ENCODE assay signal across 10 cellular contexts in the genomic region with DNA sequence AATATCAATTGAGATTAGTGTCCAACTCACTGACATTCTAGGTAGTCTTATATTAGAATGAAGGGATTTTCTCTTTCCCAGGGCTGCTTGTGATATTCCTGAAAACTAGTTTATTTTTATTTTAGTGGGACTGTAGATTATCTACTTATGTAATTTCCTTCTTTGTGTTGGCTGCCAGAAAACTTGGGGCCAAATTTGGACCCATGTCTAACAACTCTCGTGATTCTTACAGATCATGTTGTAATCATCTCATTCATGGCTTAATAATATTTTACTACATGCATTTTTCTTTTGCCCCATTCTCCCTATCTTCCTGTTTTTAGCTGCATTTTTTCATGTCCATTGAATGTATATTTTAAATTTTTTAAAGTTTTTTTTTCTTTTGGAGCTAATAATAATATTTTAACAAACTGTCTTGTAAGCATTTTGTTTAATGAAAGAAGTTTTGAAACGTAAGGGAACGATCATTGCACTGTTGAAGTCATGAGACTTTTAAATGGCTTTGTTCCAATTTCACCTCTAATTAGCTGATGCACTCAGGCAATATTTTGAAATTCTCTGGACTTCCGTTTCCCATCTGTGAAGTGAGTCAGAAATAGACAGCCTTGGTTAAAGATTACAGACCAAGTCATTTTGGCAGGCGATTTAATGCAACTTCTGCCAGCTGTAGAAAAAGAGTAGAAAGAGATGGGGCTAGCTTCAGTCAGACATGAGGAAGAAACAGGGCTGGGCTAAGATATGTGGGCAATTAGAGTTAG. TPM values are rescaled to one million over a fixed set of nuclear protein-coding genes. Genes with fewer than 3 reads are reported as not detected.
DNase-seq lines count a peak whose midpoint lies in the region; ATAC-seq, FAIRE-seq and TF ChIP-seq lines count a peak whose summit lies in the region.
"Had no signal": no experiment of that assay in that cellular context is flagged by ENCODE, and none has a peak within 500 bp of the region (broad histone marks: within the 10 kb centered on the region; RNA-seq: fewer than 3 reads in every experiment).

No MANE protein-coding gene starts in this region.

- ATAC-seq in GM19043 (IDR thresholded peaks at IDR 0.05; ENCODE audit: low read depth, unreplicated experiment) (peak; percentile 97), HG03342 (IDR thresholded peaks at IDR 0.05; ENCODE audit: unreplicated experiment) (peak; percentile 97), pancreas (peak; percentile 64 to 91 (median 88)), WTC11 (no peak)
- no peak for ATAC-seq in activated CD8-positive, alpha-beta T cell treated with anti-CD3 and anti-CD28 coated beads for 36 hours

- no peak for TF ChIP-seq CTCF in astrocyte (IDR thresholded peaks at IDR 0.05; ENCODE audit: insufficient read depth, low read depth, low read length)
- TF ChIP-seq CTCF in pancreas (IDR thresholded peaks at IDR 0.05), result no peak
- no peak for TF ChIP-seq CTCF in WTC11 (IDR thresholded peaks at IDR 0.05)
- no peak for TF ChIP-seq CTCF in activated CD8-positive, alpha-beta T cell treated with anti-CD3 and anti-CD28 coated beads for 36 hours (IDR thresholded peaks at IDR 0.05)
- TF ChIP-seq CTCF in tibial nerve (IDR thresholded peaks at IDR 0.05), result no peak

- no peak overlapping the region for H3K9ac ChIP-seq in astrocyte (ENCODE audit: low read length)
- H3K9ac ChIP-seq: KMS-11 had no signal

- H3K27ac ChIP-seq in astrocyte (ENCODE audit: low read depth, low read length) (no peak overlapping the region), pancreas (peak overlapping the region in 2 of 4 donors; percentile 30 to 51), tibial nerve (no peak overlapping the region)
- H3K27ac ChIP-seq: cardiac muscle cell, KMS-11 had no signal

- FAIRE-seq in astrocyte (lab: Jason Lieb, UNC) (peak; percentile 17), pancreas (lab: Jason Lieb, UNC) (no peak)

- H3K4me1 ChIP-seq in astrocyte (ENCODE audit: insufficient read depth, low read length) (no peaks in the 10 kb centered on the region), pancreas (peaks cover 0 to 8% (median 6%) of the 10 kb centered on the region in 3 donors), tibial nerve (no peaks in the 10 kb centered on the region)

- H3K4me3 Mint-ChIP-seq in astrocyte (ENCODE audit: unreplicated experiment) (no peak overlapping the region), WTC11 (no peak overlapping the region)
- no peak overlapping the region for H3K4me3 Mint-ChIP-seq in activated CD8-positive, alpha-beta T cell treated with anti-CD3 and anti-CD28 coated beads for 36 hours

- CTCF ChIA-PET in WTC11 (lab: Charles Lee), result no interaction called here
- CTCF ChIA-PET in activated CD8-positive, alpha-beta T cell treated with anti-CD3 and anti-CD28 coated beads for 36 hours (lab: Charles Lee), result no interaction called here

- no peaks in the 10 kb centered on the region for H3K4me1 Mint-ChIP-seq in astrocyte (ENCODE audit: low read depth, unreplicated experiment)
- peaks cover 12% of the 10 kb centered on the region for H3K4me1 Mint-ChIP-seq in WTC11
- H3K4me1 Mint-ChIP-seq in activated CD8-positive, alpha-beta T cell treated with anti-CD3 and anti-CD28 coated beads for 36 hours (ENCODE audit: low read depth), result no peaks in the 10 kb centered on the region

- POLR2A ChIA-PET in WTC11 (lab: Charles Lee), result no interaction called here
- POLR2A ChIA-PET in activated CD8-positive, alpha-beta T cell treated with anti-CD3 and anti-CD28 coated beads for 36 hours (lab: Charles Lee), result no interaction called here

- WGBS in pancreas, 2 donors, result 10 to 17% methylated on average over 5 of the region's 5 CpGs
- WGBS in tibial nerve, 2 donors, result 38% methylated on average over 5 of the region's 5 CpGs

- no peak overlapping the region for H3K4me2 ChIP-seq in astrocyte (ENCODE audit: low read length)
- H3K4me2 ChIP-seq: KMS-11 had no signal

- no peaks in the 10 kb centered on the region for H4K20me1 ChIP-seq in astrocyte (ENCODE audit: insufficient read depth, low read length)

- DNase-seq in astrocyte (ENCODE audit: low read depth) (peak; percentile 93), pancreas (peak in 2 of 6 donors; percentile 15 to 39), WTC11 (ENCODE audit: low spot score) (no peak), tibial nerve (ENCODE audit: low spot score in 2 of 2) (no peak), NCI-H1417 treated with DMSO at 0.1 percent for 48 hours (lab: John Stamatoyannopoulos, UW) (no peak)
- no peak for DNase-seq in activated CD8-positive, alpha-beta T cell treated with anti-CD3 and anti-CD28 coated beads for 36 hours

- peak in 1 of 2 donors; percentile 8 for TF ChIP-seq EP300 in tibial nerve (IDR thresholded peaks at IDR 0.05)

- H3K27me3 ChIP-seq in astrocyte (ENCODE audit: insufficient read depth, low read length) (no peaks in the 10 kb centered on the region), pancreas (no peaks in the 10 kb centered on the region), tibial nerve (no peaks in the 10 kb centered on the region)
- H3K27me3 ChIP-seq: cardiac muscle cell had no signal

- H2AFZ ChIP-seq in astrocyte (ENCODE audit: low read depth, low read length), result no peak overlapping the region

- no peaks in the 10 kb centered on the region for H3K36me3 ChIP-seq in astrocyte (ENCODE audit: insufficient read depth, low read length)
- H3K36me3 ChIP-seq in pancreas, result no peaks in the 10 kb centered on the region
- no peaks in the 10 kb centered on the region for H3K36me3 ChIP-seq in tibial nerve
- H3K36me3 ChIP-seq: cardiac muscle cell had no signal

- H3K4me3 ChIP-seq in astrocyte (ENCODE audit: insufficient read depth, low read depth, low read length) (no peak overlapping the region), pancreas (no peak overlapping the region), tibial nerve (no peak overlapping the region)
- H3K4me3 ChIP-seq: cardiac muscle cell had no signal

- H3K36me3 Mint-ChIP-seq in astrocyte (ENCODE audit: low read depth, unreplicated experiment) (peaks cover 7% of the 10 kb centered on the region), WTC11 (peaks cover 35% of the 10 kb centered on the region)
- no peaks in the 10 kb centered on the region for H3K36me3 Mint-ChIP-seq in activated CD8-positive, alpha-beta T cell treated with anti-CD3 and anti-CD28 coated beads for 36 hours (ENCODE audit: low read depth)

- intact Hi-C loops in pancreas (cut with DNase I), result no loop called here
- intact Hi-C loops in activated CD8-positive, alpha-beta T cell treated with anti-CD3 and anti-CD28 coated beads for 36 hours (cut with micrococcal nuclease), result no loop called here

- no peak overlapping the region for H3K27ac Mint-ChIP-seq in astrocyte (ENCODE audit: unreplicated experiment)
- H3K27ac Mint-ChIP-seq in WTC11, result no peak overlapping the region
- H3K27ac Mint-ChIP-seq in activated CD8-positive, alpha-beta T cell treated with anti-CD3 and anti-CD28 coated beads for 36 hours, result no peak overlapping the region

- TF ChIP-seq POLR2A in tibial nerve (IDR thresholded peaks at IDR 0.05), result no peak

- H3K27me3 Mint-ChIP-seq in astrocyte (ENCODE audit: low read depth, unreplicated experiment) (no peaks in the 10 kb centered on the region), WTC11 (ENCODE audit: low read depth) (no peaks in the 10 kb centered on the region; the same call in 1 of the 2 replicates)
- H3K27me3 Mint-ChIP-seq in activated CD8-positive, alpha-beta T cell treated with anti-CD3 and anti-CD28 coated beads for 36 hours, result peaks cover 22% of the 10 kb centered on the region

- H3K79me2 ChIP-seq in astrocyte (ENCODE audit: insufficient read depth, low read length), result no peaks in the 10 kb centered on the region

- H3K9me3 ChIP-seq in astrocyte (ENCODE audit: insufficient read depth, low read depth, low read length) (peaks cover 3% of the 10 kb centered on the region), pancreas (no peaks in the 10 kb centered on the region), tibial nerve (no peaks in the 10 kb centered on the region)

- peaks cover 16% of the 10 kb centered on the region for H3K9me3 Mint-ChIP-seq in astrocyte (ENCODE audit: unreplicated experiment)
- H3K9me3 Mint-ChIP-seq in WTC11, result peaks cover 53% of the 10 kb centered on the region
- H3K9me3 Mint-ChIP-seq in activated CD8-positive, alpha-beta T cell treated with anti-CD3 and anti-CD28 coated beads for 36 hours, result no peaks in the 10 kb centered on the region

TF ChIP-seq in WTC11, 78 proteins besides CTCF, POLR2A, EP300 and RAD21 (continues in another document):
- no peak for TF ChIP-seq NR1H2 (CRISPR knock-in tag; IDR thresholded peaks at IDR 0.05)
- TF ChIP-seq TEAD1 (CRISPR knock-in tag; IDR thresholded peaks at IDR 0.05), result no peak
- TF ChIP-seq ESRRA (CRISPR knock-in tag; IDR thresholded peaks at IDR 0.05; ENCODE audit: borderline replicate concordance), result no peak
- TF ChIP-seq, protein P1, sequence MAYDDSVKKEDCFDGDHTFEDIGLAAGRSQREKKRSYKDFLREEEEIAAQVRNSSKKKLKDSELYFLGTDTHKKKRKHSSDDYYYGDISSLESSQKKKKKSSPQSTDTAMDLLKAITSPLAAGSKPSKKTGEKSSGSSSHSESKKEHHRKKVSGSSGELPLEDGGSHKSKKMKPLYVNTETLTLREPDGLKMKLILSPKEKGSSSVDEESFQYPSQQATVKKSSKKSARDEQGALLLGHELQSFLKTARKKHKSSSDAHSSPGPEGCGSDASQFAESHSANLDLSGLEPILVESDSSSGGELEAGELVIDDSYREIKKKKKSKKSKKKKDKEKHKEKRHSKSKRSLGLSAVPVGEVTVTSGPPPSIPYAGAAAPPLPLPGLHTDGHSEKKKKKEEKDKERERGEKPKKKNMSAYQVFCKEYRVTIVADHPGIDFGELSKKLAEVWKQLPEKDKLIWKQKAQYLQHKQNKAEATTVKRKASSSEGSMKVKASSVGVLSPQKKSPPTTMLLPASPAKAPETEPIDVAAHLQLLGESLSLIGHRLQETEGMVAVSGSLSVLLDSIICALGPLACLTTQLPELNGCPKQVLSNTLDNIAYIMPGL (CRISPR knock-in tag; IDR thresholded peaks at IDR 0.05), result no peak
- TF ChIP-seq, protein P2, sequence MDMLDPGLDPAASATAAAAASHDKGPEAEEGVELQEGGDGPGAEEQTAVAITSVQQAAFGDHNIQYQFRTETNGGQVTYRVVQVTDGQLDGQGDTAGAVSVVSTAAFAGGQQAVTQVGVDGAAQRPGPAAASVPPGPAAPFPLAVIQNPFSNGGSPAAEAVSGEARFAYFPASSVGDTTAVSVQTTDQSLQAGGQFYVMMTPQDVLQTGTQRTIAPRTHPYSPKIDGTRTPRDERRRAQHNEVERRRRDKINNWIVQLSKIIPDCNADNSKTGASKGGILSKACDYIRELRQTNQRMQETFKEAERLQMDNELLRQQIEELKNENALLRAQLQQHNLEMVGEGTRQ (CRISPR knock-in tag; IDR thresholded peaks at IDR 0.05), result no peak

RNA-seq across cellular contexts. Expression of a gene that starts 14.3 kb away (rescaled TPM):
- total RNA-seq in astrocyte (0.24 TPM in 1 of 2 replicates, not detected in the other), pancreas (1 to 10 TPM in 1 of 6 donors, under 1 TPM in 2, not detected in 3; 0.40 to 1.4 (median 0.57) TPM), WTC11 (2021) (0.13 to 0.78 TPM (median 0.18 TPM) in 3 replicates), tibial nerve (not detected)
- under 1 TPM in 1 of 2 donors, not detected in 1; 0.35 TPM for polyA plus RNA-seq in pancreas
- total RNA-seq in activated CD8-positive, alpha-beta T cell treated with anti-CD3 and anti-CD28 coated beads for 36 hours, result not detected

RNA-seq across cellular contexts. Expression of a gene that starts 23.1 kb away (rescaled TPM):
- total RNA-seq in astrocyte (not detected in 2 replicates), pancreas (not detected), WTC11 (2021) (not detected in 3 replicates), tibial nerve (not detected)
- polyA plus RNA-seq in pancreas, result not detected
- not detected for total RNA-seq in activated CD8-positive, alpha-beta T cell treated with anti-CD3 and anti-CD28 coated beads for 36 hours
- total RNA-seq: cardiac muscle cell had no signal
- polyA plus RNA-seq: cardiac muscle cell had no signal

Comparison
In these comparisons a context has a peak if more than half of its experiments do, and no peak if none do; other contexts are left out.
1. ATAC-seq: peak in GM19043 (single experiment), HG03342 (single experiment) and pancreas (4 of 4); none in WTC11 (single experiment) and activated CD8-positive, alpha-beta T cell treated with anti-CD3 and anti-CD28 coated beads for 36 hours (single experiment).